ENCODE assay signal across 23 cellular contexts in genomic region chr7:18200855-18201254, GRCh38.
DNase-seq lines count a peak whose midpoint lies in the region; ATAC-seq, FAIRE-seq and TF ChIP-seq lines count a peak whose summit lies in the region.
"Had no signal": no experiment of that assay in that cellular context is flagged by ENCODE, and none has a peak within 500 bp of the region (broad histone marks: within the 10 kb centered on the region; RNA-seq: fewer than 3 reads in every experiment).

No MANE protein-coding gene starts in this region.

- no peak for TF ChIP-seq POLR2A in spleen (IDR thresholded peaks at IDR 0.05)

- H3K27ac ChIP-seq in left ventricle myocardium inferior (replicated peaks) (no peak overlapping the region), right cardiac atrium (ENCODE audit: low read length) (peak overlapping the region; percentile 19), spleen (peak overlapping the region in 5 of 8 donors; percentile 13 to 55 (median 23))
- H3K27ac ChIP-seq: A549; BLaER1 treated with 17β-estradiol and CSF1 and Interleukin-3, amounts not matched to agents 10 nM and 100 nM; RWPE1; SK-N-MC had no signal

- WGBS in right cardiac atrium, result 83% methylated on average over 8 of the region's 8 CpGs
- WGBS in spleen, 5 donors, result 73 to 91% (median 86%) methylated on average over 8 of the region's 8 CpGs

- H3K9me3 ChIP-seq in left ventricle myocardium inferior (replicated peaks) (no peaks in the 10 kb centered on the region), right cardiac atrium (ENCODE audit: control insufficient read depth, low read length) (no peaks in the 10 kb centered on the region), spleen (no peaks in the 10 kb centered on the region)
- H3K9me3 ChIP-seq: A549; BLaER1 treated with 17β-estradiol and CSF1 and Interleukin-3, amounts not matched to agents 10 nM and 100 nM had no signal

- peaks cover 23% of the 10 kb centered on the region for H3K4me1 ChIP-seq in left ventricle myocardium inferior
- H3K4me1 ChIP-seq in right cardiac atrium (ENCODE audit: control insufficient read depth, insufficient read depth, low read length), result peaks cover 4% of the 10 kb centered on the region
- peaks cover 0 to 24% (median 15%) of the 10 kb centered on the region in 6 donors for H3K4me1 ChIP-seq in spleen
- H3K4me1 ChIP-seq: A549; BLaER1 treated with 17β-estradiol and CSF1 and Interleukin-3, amounts not matched to agents 10 nM and 100 nM had no signal

- ATAC-seq in left ventricle myocardium superior, result peak; percentile 82
- no peak for ATAC-seq in right cardiac atrium
- ATAC-seq: A549, HepG2, Panc1 had no signal

- no peaks in the 10 kb centered on the region for H3K36me3 ChIP-seq in left ventricle myocardium inferior
- no peaks in the 10 kb centered on the region for H3K36me3 ChIP-seq in spleen
- H3K36me3 ChIP-seq: BLaER1 treated with 17β-estradiol and CSF1 and Interleukin-3, amounts not matched to agents 10 nM and 100 nM had no signal

- TF ChIP-seq CTCF in left ventricle myocardium inferior (IDR thresholded peaks at IDR 0.05; ENCODE audit: borderline replicate concordance) (no peak), spleen (IDR thresholded peaks at IDR 0.05 in 8 of 11, conservative IDR thresholded peaks at IDR 0.05 in 3 of 11) (no peak)

- intact Hi-C loops in left ventricle myocardium superior (cut with micrococcal nuclease), result no loop called here
- intact Hi-C loops in left ventricle myocardium inferior (cut with micrococcal nuclease), result no loop called here
- intact Hi-C loops in right cardiac atrium (cut with DNase I), result no loop called here
- intact Hi-C loops in spleen (cut with DNase I; ENCODE audit: low total_unique reads), result no loop called here

- H3K4me3 ChIP-seq in left ventricle myocardium inferior, result no peak overlapping the region
- no peak overlapping the region for H3K4me3 ChIP-seq in right cardiac atrium (ENCODE audit: low read length)
- no peak overlapping the region for H3K4me3 ChIP-seq in spleen
- H3K4me3 ChIP-seq: A549; BLaER1 treated with 17β-estradiol and CSF1 and Interleukin-3, amounts not matched to agents 10 nM and 100 nM; SK-N-MC had no signal

- H3K27me3 ChIP-seq in left ventricle myocardium inferior (ENCODE audit: low read depth) (no peaks in the 10 kb centered on the region), right cardiac atrium (ENCODE audit: control insufficient read depth, insufficient read depth) (no peaks in the 10 kb centered on the region), spleen (replicated peaks in 1 of 7) (no peaks in the 10 kb centered on the region)
- H3K27me3 ChIP-seq: BLaER1 treated with 17β-estradiol and CSF1 and Interleukin-3, amounts not matched to agents 10 nM and 100 nM had no signal

- peak; percentile 29 for DNase-seq in left ventricle myocardium superior
- no peak for DNase-seq in left ventricle myocardium inferior
- no peak for DNase-seq in right cardiac atrium
- no peak for DNase-seq in spleen
- no peak for DNase-seq in frontal cortex (ENCODE audit: low spot score in 2 of 2)
- DNase-seq in NCI-H2029 (lab: John Stamatoyannopoulos, UW), result no peak
- DNase-seq in cerebellum (ENCODE audit: low spot score), result no peak
- DNase-seq: AML-193; CD4-positive, alpha-beta T cell; Kasumi-1; MV-4-11; NCI-H1105; NCI-H146; NCI-H1930; NCI-H526 treated with DMSO at 0.1 percent for 48 hours; SIG-M5 had no signal

- no peak for FAIRE-seq in frontal cortex (lab: Jason Lieb, UNC)
- FAIRE-seq: A549, D721Med, HepG2 had no signal
